In genomic region chr20:14707865-14708574, GRCh38 we compare ENCODE assay signal across 24 cellular contexts.
A peak's percentile ranks its signal among the peaks of the same experiment; 100 is the strongest.
DNase-seq lines count a peak whose midpoint lies in the region; ATAC-seq, FAIRE-seq and TF ChIP-seq lines count a peak whose summit lies in the region.
"Had no signal": no experiment of that assay in that cellular context is flagged by ENCODE, and none has a peak within 500 bp of the region (broad histone marks: within the 10 kb centered on the region; RNA-seq: fewer than 3 reads in every experiment).

No MANE protein-coding gene starts in this region.

- H3K4me1 ChIP-seq in A549: peaks cover 55% of the 10 kb centered on the region
- H3K4me1 ChIP-seq in GM12878 (ENCODE audit: control insufficient read depth, insufficient read depth, low read length): no peaks in the 10 kb centered on the region
- peaks cover 48% of the 10 kb centered on the region for H3K4me1 ChIP-seq in hepatocyte (ENCODE audit: insufficient read depth)

- H3K79me2 ChIP-seq in GM12878 (ENCODE audit: control insufficient read depth, insufficient read depth, low read length): no peaks in the 10 kb centered on the region
- no peaks in the 10 kb centered on the region for H3K79me2 ChIP-seq in hepatocyte

- POLR2A ChIA-PET in A549 (lab: Yijun Ruan, JAX): no interaction called here
- POLR2A ChIA-PET in GM12878 (lab: Charles Lee): no interaction called here
- POLR2A ChIA-PET in T-cell (lab: Charles Lee): interaction anchor here in 1 of 2 donors (0.6 kb wide), 1 partner anchor 164 kb away, joined by 4 read pairs; no protein-coding TSS in a partner anchor

- H3K36me3 ChIP-seq in GM12878 (ENCODE audit: control insufficient read depth in 2 of 2, insufficient read depth in 2 of 2, low read length in 1 of 2): no peaks in the 10 kb centered on the region
- H3K36me3 ChIP-seq in hepatocyte (replicated peaks; ENCODE audit: insufficient read depth, low read depth): no peaks in the 10 kb centered on the region
- H3K36me3 ChIP-seq: MG63 had no signal

- H3K27ac Mint-ChIP-seq in nephron (peak overlapping the region; percentile 4 to 54 (median 26)), T-cell (no peak overlapping the region)
- H3K27ac Mint-ChIP-seq in activated T-helper 17 cell treated with anti-CD3 and anti-CD28 coated beads, Interleukin-2, amount 50 U/mL, for 72 hours: no peak overlapping the region
- H3K27ac Mint-ChIP-seq in activated T-cell treated with anti-CD3 and anti-CD28 coated beads, Interleukin-2, amount 50 U/mL, for 72 hours: no peak overlapping the region
- H3K27ac Mint-ChIP-seq: CD4-positive, alpha-beta T cell had no signal

- no peak for DNase-seq in A549 (ENCODE audit: low read depth in 1 of 2, low spot score in 1 of 2)
- DNase-seq in GM12878 (ENCODE audit: low read depth, low spot score): no peak
- no peak for DNase-seq in hepatocyte (ENCODE audit: low spot score)
- no peak for DNase-seq in activated T-cell treated with anti-CD3 and anti-CD28 coated beads, Interleukin-2, amount 50 U/mL, for 72 hours
- DNase-seq in T-cell: no peak
- DNase-seq: Caco-2; CD4-positive, alpha-beta T cell; IMR-90; Karpas-422; MG63; NCI-H1048; NCI-H1436; NCI-H1930; NCI-H345; NCI-H524 treated with DMSO at 0.1 percent for 48 hours; PC-9; SIG-M5 had no signal

- intact Hi-C loops in GM12878 (cut with micrococcal nuclease; ENCODE audit: unreplicated experiment): no loop called here

- H3K4me3 ChIP-seq in A549: no peak overlapping the region
- no peak overlapping the region for H3K4me3 ChIP-seq in GM12878
- no peak overlapping the region for H3K4me3 ChIP-seq in hepatocyte
- H3K4me3 ChIP-seq: MG63, PC-9 had no signal

- TF ChIP-seq RAD21 in A549 (conservative IDR thresholded peaks at IDR 0.05 in 1 of 2, IDR thresholded peaks at IDR 0.05 in 1 of 2) (no peak), GM12878 (IDR thresholded peaks at IDR 0.05; ENCODE audit: insufficient read depth, low read depth, low read length) (no peak)

- H3K27me3 ChIP-seq in GM12878 (replicated peaks in 1 of 2; ENCODE audit: control insufficient read depth in 2 of 2, insufficient read depth in 2 of 2, low read length in 1 of 2) (no peaks in the 10 kb centered on the region), hepatocyte (no peaks in the 10 kb centered on the region)
- H3K27me3 ChIP-seq: MG63 had no signal

- FAIRE-seq in A549 (lab: Jason Lieb, UNC): peak; percentile 72
- FAIRE-seq in GM12878 (lab: Jason Lieb, UNC): no peak
- FAIRE-seq: A204.1, GM12891, HTR-8/SVneo had no signal

- H3K9me2 ChIP-seq in hepatocyte (replicated peaks; ENCODE audit: insufficient read depth): no peaks in the 10 kb centered on the region

- RAD21 ChIA-PET in GM12878 (lab: Charles Lee; ENCODE audit: unreplicated experiment): no interaction called here

- in situ Hi-C loops in GM12878 (cut with MboI): no loop called here

- CTCF ChIA-PET in A549 (lab: Yijun Ruan, JAX): interaction anchor here (1.0 kb wide), 1 partner anchor 41 kb away, joined by 3 read pairs; no protein-coding TSS in a partner anchor
- CTCF ChIA-PET in GM12878 (lab: Yijun Ruan, JAX): interaction anchor here (1.1 kb wide), 1 partner anchor 12 kb away, joined by 4 read pairs; no protein-coding TSS in a partner anchor
- CTCF ChIA-PET in T-cell (lab: Charles Lee): no interaction called here

- H3K9me3 Mint-ChIP-seq in nephron (no peaks in the 10 kb centered on the region), T-cell (peaks cover 0 to 10% (median 3%) of the 10 kb centered on the region in 3 donors)
- H3K9me3 Mint-ChIP-seq in activated T-helper 17 cell treated with anti-CD3 and anti-CD28 coated beads, Interleukin-2, amount 50 U/mL, for 72 hours: peaks cover 33% of the 10 kb centered on the region
- peaks cover 6% of the 10 kb centered on the region in 2 donors for H3K9me3 Mint-ChIP-seq in activated T-cell treated with anti-CD3 and anti-CD28 coated beads, Interleukin-2, amount 50 U/mL, for 72 hours

- TF ChIP-seq EP300 in A549 (IDR thresholded peaks at IDR 0.05): no peak
- TF ChIP-seq EP300 in GM12878 (IDR thresholded peaks at IDR 0.05; ENCODE audit: borderline replicate concordance in 1 of 2, control insufficient read depth in 1 of 2, low read depth in 2 of 2, low read length in 2 of 2): no peak

- SMC1A ChIA-PET in GM12878 (lab: Charles Lee; ENCODE audit: uncharacterized antibody, unreplicated experiment): interaction anchor here (1.3 to 1.5 kb wide), 3 partner anchors 11 to 176 kb away, joined by 4 to 5 read pairs (median 4); no protein-coding TSS in a partner anchor

- ATAC-seq in A549 (no peak), GM12878 (peak; percentile 68), T-cell (replicated peaks in 1 of 4) (no peak), HG02981 (IDR thresholded peaks at IDR 0.05; ENCODE audit: unreplicated experiment) (no peak)
- no peak for ATAC-seq in activated T-helper 17 cell treated with anti-CD3 and anti-CD28 coated beads, Interleukin-2, amount 50 U/mL, for 72 hours (replicated peaks)
- ATAC-seq in activated T-cell treated with anti-CD3 and anti-CD28 coated beads, Interleukin-2, amount 50 U/mL, for 72 hours (replicated peaks in 1 of 2): no peak

- H4K20me1 ChIP-seq in GM12878 (ENCODE audit: control insufficient read depth, insufficient read depth) (no peaks in the 10 kb centered on the region), hepatocyte (ENCODE audit: insufficient read depth, poor library complexity, severe bottlenecking) (no peaks in the 10 kb centered on the region)

- TF ChIP-seq CTCF in A549 (IDR thresholded peaks at IDR 0.05): no peak
- no peak for TF ChIP-seq CTCF in GM12878 (IDR thresholded peaks at IDR 0.05 in 2 of 3, conservative IDR thresholded peaks at IDR 0.05 in 1 of 3; ENCODE audit: control insufficient read depth in 2 of 3, extremely low read depth in 1 of 3, insufficient read depth in 1 of 3, low read depth in 3 of 3, low read length in 3 of 3)
- no peak for TF ChIP-seq CTCF in hepatocyte (IDR thresholded peaks at IDR 0.05; ENCODE audit: poor library complexity)
- TF ChIP-seq CTCF in nephron (IDR thresholded peaks at IDR 0.05; ENCODE audit: unreplicated experiment in 3 of 3): no peak

- H2AFZ ChIP-seq in GM12878 (ENCODE audit: control insufficient read depth, low read depth, low read length) (no peak overlapping the region), hepatocyte (no peak overlapping the region)
- H2AFZ ChIP-seq: PC-9 had no signal

- H3K27ac ChIP-seq in A549 (peak overlapping the region in 1 of 2 experiments; percentile 36; a peak in 3 of 6 replicates), GM12878 (ENCODE audit: control insufficient read depth, insufficient read depth) (no peak overlapping the region), hepatocyte (peak overlapping the region; percentile 50)
- H3K27ac ChIP-seq: PC-9, RWPE1 had no signal

- H3K4me3 Mint-ChIP-seq in nephron (no peak overlapping the region), T-cell (no peak overlapping the region)
- no peak overlapping the region for H3K4me3 Mint-ChIP-seq in activated T-helper 17 cell treated with anti-CD3 and anti-CD28 coated beads, Interleukin-2, amount 50 U/mL, for 72 hours
- no peak overlapping the region for H3K4me3 Mint-ChIP-seq in activated T-cell treated with anti-CD3 and anti-CD28 coated beads, Interleukin-2, amount 50 U/mL, for 72 hours
- H3K4me3 Mint-ChIP-seq: CD4-positive, alpha-beta T cell had no signal

- 0 out of 3 replicates have a peak, but pooled peaks cover 2% of the 10 kb centered on the region for H3K9me3 ChIP-seq in A549
- no peaks in the 10 kb centered on the region for H3K9me3 ChIP-seq in GM12878 (replicated peaks; ENCODE audit: control insufficient read depth, insufficient read depth, low read length)
- no peaks in the 10 kb centered on the region for H3K9me3 ChIP-seq in hepatocyte (ENCODE audit: low read depth)
- H3K9me3 ChIP-seq: Caco-2, MG63 had no signal

- peaks cover 5% of the 10 kb centered on the region for H3K36me3 Mint-ChIP-seq in nephron (ENCODE audit: low read depth)
- H3K36me3 Mint-ChIP-seq in activated T-helper 17 cell treated with anti-CD3 and anti-CD28 coated beads, Interleukin-2, amount 50 U/mL, for 72 hours (ENCODE audit: low read depth): no peaks in the 10 kb centered on the region
- no peaks in the 10 kb centered on the region for H3K36me3 Mint-ChIP-seq in activated T-cell treated with anti-CD3 and anti-CD28 coated beads, Interleukin-2, amount 50 U/mL, for 72 hours (ENCODE audit: insufficient read depth in 2 of 2)
- no peaks in the 10 kb centered on the region for H3K36me3 Mint-ChIP-seq in T-cell

- H3K4me1 Mint-ChIP-seq in nephron: peaks cover 34% of the 10 kb centered on the region
- no peaks in the 10 kb centered on the region for H3K4me1 Mint-ChIP-seq in activated T-helper 17 cell treated with anti-CD3 and anti-CD28 coated beads, Interleukin-2, amount 50 U/mL, for 72 hours
- no peaks in the 10 kb centered on the region for H3K4me1 Mint-ChIP-seq in activated T-cell treated with anti-CD3 and anti-CD28 coated beads, Interleukin-2, amount 50 U/mL, for 72 hours (ENCODE audit: low read depth)
- H3K4me1 Mint-ChIP-seq in T-cell: no peaks in the 10 kb centered on the region

- H3K9ac ChIP-seq in GM12878 (ENCODE audit: control insufficient read depth, insufficient read depth, low read length): no peak overlapping the region

- BruUV-seq in GM12878 (replicated peaks; lab: Mats Ljungman, UMichigan): no TSS peak

- WGBS in A549 (ENCODE audit: missing lambda C conversion rate): 36% methylated on average over 2 of the region's 2 CpGs
- 42% methylated on average over 2 of the region's 2 CpGs for WGBS in GM12878 (ENCODE audit: insufficient coverage, insufficient replicate concordance, low lambda C conversion rate, missing lambda C conversion rate)
- WGBS in hepatocyte (ENCODE audit: low lambda C conversion rate, missing lambda C conversion rate): 18% methylated on average over 2 of the region's 2 CpGs

- no peaks in the 10 kb centered on the region for H3K27me3 Mint-ChIP-seq in nephron (ENCODE audit: low read depth)
- H3K27me3 Mint-ChIP-seq in activated T-helper 17 cell treated with anti-CD3 and anti-CD28 coated beads, Interleukin-2, amount 50 U/mL, for 72 hours: no peaks in the 10 kb centered on the region
- no peaks in the 10 kb centered on the region for H3K27me3 Mint-ChIP-seq in activated T-cell treated with anti-CD3 and anti-CD28 coated beads, Interleukin-2, amount 50 U/mL, for 72 hours (ENCODE audit: low read depth)
- no peaks in the 10 kb centered on the region for H3K27me3 Mint-ChIP-seq in T-cell
- H3K27me3 Mint-ChIP-seq: CD4-positive, alpha-beta T cell had no signal

- TF ChIP-seq POLR2A in A549 (IDR thresholded peaks at IDR 0.05; ENCODE audit: low read length) (no peak), GM12878 (IDR thresholded peaks at IDR 0.05; ENCODE audit: low read depth, low read length) (no peak)

- peak overlapping the region; percentile 47 for H3K4me2 ChIP-seq in A549
- H3K4me2 ChIP-seq in GM12878 (ENCODE audit: control insufficient read depth, insufficient read depth): no peak overlapping the region
- peak overlapping the region; percentile 12 for H3K4me2 ChIP-seq in hepatocyte
- H3K4me2 ChIP-seq: PC-9 had no signal

TF ChIP-seq in A549, 52 proteins besides CTCF, POLR2A, EP300 and RAD21 (continues in another document):
- no peak for TF ChIP-seq HDAC2 (IDR thresholded peaks at IDR 0.05)

TF ChIP-seq in GM12878, 131 proteins besides CTCF, POLR2A, EP300 and RAD21 (continues in another document):
- TF ChIP-seq PAX8 (IDR thresholded peaks at IDR 0.05) (no peak), TCF12 (IDR thresholded peaks at IDR 0.05; ENCODE audit: low read depth, low read length) (no peak), ZZZ3 (IDR thresholded peaks at IDR 0.05; ENCODE audit: control insufficient read depth, insufficient read length, low read depth) (no peak), KLF5 (IDR thresholded peaks at IDR 0.05; ENCODE audit: partially characterized antibody) (no peak), ZSCAN29 (IDR thresholded peaks at IDR 0.05) (no peak)

Comparison
In these comparisons a context has a peak if more than half of its experiments do, and no peak if none do; other contexts are left out.
1. H3K27ac Mint-ChIP-seq: peak in nephron (3 of 3); none in activated T-helper 17 cell treated with anti-CD3 and anti-CD28 coated beads, Interleukin-2, amount 50 U/mL, for 72 hours (single experiment), activated T-cell treated with anti-CD3 and anti-CD28 coated beads, Interleukin-2, amount 50 U/mL, for 72 hours (single experiment) and T-cell (0 of 2).
2. CTCF ChIA-PET loops: an anchor here in A549 (1.0 kb wide) and GM12878 (1.1 kb wide); none called in T-cell.